10 cellular contexts compared by ENCODE assay signal in the genomic region with DNA sequence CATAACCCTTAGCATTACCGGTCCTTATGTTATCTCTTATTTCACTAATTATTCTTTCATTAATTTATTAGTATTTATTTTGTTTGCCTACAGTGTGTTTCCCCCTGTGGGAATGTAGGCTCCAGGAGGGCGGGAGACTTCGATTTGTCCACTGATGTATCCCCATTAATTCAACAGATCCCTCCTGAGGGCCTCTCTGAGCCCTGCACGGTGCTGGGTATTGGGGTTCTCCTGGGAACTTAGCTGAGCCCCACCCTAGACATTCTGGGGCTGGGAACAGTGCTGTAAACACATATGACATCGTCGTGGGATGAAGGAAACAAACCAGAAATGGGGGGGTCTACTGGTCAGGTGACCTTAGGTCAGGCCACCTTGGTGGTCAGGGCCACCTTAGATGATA. TPM values are rescaled to one million over a fixed set of nuclear protein-coding genes. Genes with fewer than 3 reads are reported as not detected.
DNase-seq lines count a peak whose midpoint lies in the region; ATAC-seq and TF ChIP-seq lines count a peak whose summit lies in the region.
"Had no signal": no experiment of that assay in that cellular context is flagged by ENCODE, and none has a peak within 500 bp of the region (broad histone marks: within the 10 kb centered on the region; RNA-seq: fewer than 3 reads in every experiment).

No MANE protein-coding gene starts in this region.

- H3K27ac Mint-ChIP-seq in activated naive CD8-positive, alpha-beta T cell treated with anti-CD3 and anti-CD28 coated beads for 36 hours = no peak overlapping the region

- H3K4me1 Mint-ChIP-seq in activated naive CD8-positive, alpha-beta T cell treated with anti-CD3 and anti-CD28 coated beads for 36 hours = peaks cover 30% of the 10 kb centered on the region

- no peaks in the 10 kb centered on the region for H3K9me2 ChIP-seq in DOHH2 (replicated peaks; ENCODE audit: control insufficient read depth, low read length)

- H3K27ac ChIP-seq in DOHH2 (ENCODE audit: low read depth, low read length) = no peak overlapping the region
- peak overlapping the region; percentile 69 for H3K27ac ChIP-seq in right cardiac atrium (ENCODE audit: low read length)

- H3K4me3 ChIP-seq in DOHH2 (ENCODE audit: low read length) = peak overlapping the region; percentile 74
- peak overlapping the region; percentile 67 for H3K4me3 ChIP-seq in right cardiac atrium (ENCODE audit: low read length)
- H3K4me3 ChIP-seq in skeletal muscle satellite cell (ENCODE audit: low read length) = peak overlapping the region; percentile 79

- H3K36me3 ChIP-seq in DOHH2 (ENCODE audit: control insufficient read depth, low read length) = no peaks in the 10 kb centered on the region; the same call in 1 of the 2 replicates
- peaks cover 27% of the 10 kb centered on the region for H3K36me3 ChIP-seq in skeletal muscle satellite cell (ENCODE audit: insufficient read depth, low read length)

- H3K9ac ChIP-seq in skeletal muscle satellite cell (ENCODE audit: low read depth, low read length) = peak overlapping the region; percentile 97

- H3K27me3 ChIP-seq in DOHH2 (ENCODE audit: control insufficient read depth, low read length) (no peaks in the 10 kb centered on the region), right cardiac atrium (ENCODE audit: control insufficient read depth, insufficient read depth) (no peaks in the 10 kb centered on the region), skeletal muscle satellite cell (ENCODE audit: control insufficient read depth, insufficient read depth, low read length) (no peaks in the 10 kb centered on the region)

- intact Hi-C loops in right cardiac atrium (cut with DNase I) = no loop called here

- H3K27me3 Mint-ChIP-seq in activated naive CD8-positive, alpha-beta T cell treated with anti-CD3 and anti-CD28 coated beads for 36 hours = no peaks in the 10 kb centered on the region

- WGBS in right cardiac atrium = 42% methylated on average over 6 of the region's 6 CpGs

- ATAC-seq in right cardiac atrium = no peak

- H3K79me2 ChIP-seq in DOHH2 (ENCODE audit: control insufficient read depth, low read length) = peaks cover 7% of the 10 kb centered on the region

- no peaks in the 10 kb centered on the region for H4K20me1 ChIP-seq in DOHH2 (ENCODE audit: control insufficient read depth, insufficient read depth, low read depth, low read length)

- H3K9me3 ChIP-seq in DOHH2 (ENCODE audit: control insufficient read depth, insufficient read depth, low read length) (no peaks in the 10 kb centered on the region), right cardiac atrium (ENCODE audit: control insufficient read depth, low read length) (no peaks in the 10 kb centered on the region), skeletal muscle satellite cell (replicated peaks; ENCODE audit: low read length) (no peaks in the 10 kb centered on the region)

- no peaks in the 10 kb centered on the region for H3K9me3 Mint-ChIP-seq in activated naive CD8-positive, alpha-beta T cell treated with anti-CD3 and anti-CD28 coated beads for 36 hours

- TF ChIP-seq CTCF in DOHH2 (IDR thresholded peaks at IDR 0.05; ENCODE audit: low read depth, low read length, poor library complexity, severe bottlenecking) = no peak
- TF ChIP-seq CTCF in GM10248 (IDR thresholded peaks at IDR 0.05; ENCODE audit: control extremely low read depth, extremely low read depth, low read depth, missing control alignments) = no peak

- POLR2A ChIA-PET in GM10248 (lab: Yijun Ruan, JAX) = no interaction called here

- H3K36me3 Mint-ChIP-seq in activated naive CD8-positive, alpha-beta T cell treated with anti-CD3 and anti-CD28 coated beads for 36 hours = peaks cover 2% of the 10 kb centered on the region

- peaks cover 42% of the 10 kb centered on the region for H3K4me1 ChIP-seq in DOHH2 (ENCODE audit: control insufficient read depth, low read length)
- H3K4me1 ChIP-seq in right cardiac atrium (ENCODE audit: control insufficient read depth, insufficient read depth, low read length) = peaks cover 5% of the 10 kb centered on the region
- peaks cover 51% of the 10 kb centered on the region for H3K4me1 ChIP-seq in skeletal muscle satellite cell (ENCODE audit: control insufficient read depth, insufficient read depth, low read length)

- peak overlapping the region; percentile 67 for H3K4me3 Mint-ChIP-seq in activated naive CD8-positive, alpha-beta T cell treated with anti-CD3 and anti-CD28 coated beads for 36 hours

- CTCF ChIA-PET in GM10248 (lab: Yijun Ruan, JAX) = interaction anchor here (0.7 to 1.5 kb wide), 6 partner anchors 13 to 128 kb away, joined by 3 to 7 read pairs (median 4); partner anchors contain the start of gene CENPM

- no peak for DNase-seq in activated naive CD8-positive, alpha-beta T cell treated with anti-CD3 and anti-CD28 coated beads for 36 hours
- no peak for DNase-seq in right cardiac atrium
- DNase-seq in GM10248 (ENCODE audit: extremely low spot score) = no peak
- no peak for DNase-seq in activated effector memory CD4-positive, alpha-beta T cell treated with Interleukin-2 at 50 U/mL for 16 hours
- no peak for DNase-seq in glomerular visceral epithelial cell (ENCODE audit: extremely low spot score)
- DNase-seq in NCI-H1092 (lab: John Stamatoyannopoulos, UW) = no peak
- DNase-seq: hippocampal formation, NCI-H2029 had no signal

- H3K4me2 ChIP-seq in DOHH2 (ENCODE audit: low read length) = peak overlapping the region; percentile 85
- H3K4me2 ChIP-seq in skeletal muscle satellite cell (ENCODE audit: low read length) = peak overlapping the region; percentile 90

- 0 out of 2 replicates have a peak, but pooled peaks cover 4% of the 10 kb centered on the region for H3F3A ChIP-seq in DOHH2 (ENCODE audit: control insufficient read depth, insufficient read depth)

RNA-seq across cellular contexts. Expression of gene PHETA2, which starts 0.8 kb away (rescaled TPM):
- 1 to 10 TPM; 1.5 to 2.1 TPM for total RNA-seq in activated naive CD8-positive, alpha-beta T cell treated with anti-CD3 and anti-CD28 coated beads for 36 hours
- 10 to 100 TPM in 1 of 4 donors, 1 to 10 TPM in 3; 7.4 to 11.5 (median 7.9) TPM for total RNA-seq in right cardiac atrium
- 6.4 TPM for polyA plus RNA-seq in right cardiac atrium
- total RNA-seq in skeletal muscle satellite cell (2012; rRNA removed) = 3.3 and 5.9 TPM in 2 replicates

RNA-seq across cellular contexts. Expression of gene NAGA, which starts 4.2 kb away (rescaled TPM):
- 10 to 100 TPM; 13.2 to 16.0 TPM for total RNA-seq in activated naive CD8-positive, alpha-beta T cell treated with anti-CD3 and anti-CD28 coated beads for 36 hours
- total RNA-seq in right cardiac atrium = 10 to 100 TPM; 14.6 to 16.3 (median 15.4) TPM
- polyA plus RNA-seq in right cardiac atrium = 9.4 TPM
- 26.1 and 33.4 TPM in 2 replicates for total RNA-seq in skeletal muscle satellite cell (2012; rRNA removed)

RNA-seq across cellular contexts. Expression of gene SMDT1, which starts 4.7 kb away (rescaled TPM):
- total RNA-seq in activated naive CD8-positive, alpha-beta T cell treated with anti-CD3 and anti-CD28 coated beads for 36 hours = 10 to 100 TPM; 58.0 to 63.4 TPM
- total RNA-seq in right cardiac atrium = 100 to 1,000 TPM; 124 to 190 (median 153) TPM
- polyA plus RNA-seq in right cardiac atrium = 188 TPM
- total RNA-seq in skeletal muscle satellite cell (2012; rRNA removed) = 1.5 and 2.8 TPM in 2 replicates

RNA-seq across cellular contexts. Expression of gene NDUFA6, which starts 15.7 kb away (rescaled TPM):
- total RNA-seq in activated naive CD8-positive, alpha-beta T cell treated with anti-CD3 and anti-CD28 coated beads for 36 hours = 100 to 1,000 TPM; 107 to 117 TPM
- 100 to 1,000 TPM; 212 to 255 (median 231) TPM for total RNA-seq in right cardiac atrium
- 467 TPM for polyA plus RNA-seq in right cardiac atrium
- 61.6 and 64.1 TPM in 2 replicates for total RNA-seq in skeletal muscle satellite cell (2012; rRNA removed)

RNA-seq across cellular contexts. Expression of gene CYP2D6, which starts 55.8 kb away (rescaled TPM):
- total RNA-seq in activated naive CD8-positive, alpha-beta T cell treated with anti-CD3 and anti-CD28 coated beads for 36 hours = 1 to 10 TPM; 1.6 to 2.4 TPM
- under 1 TPM; 0.19 to 0.29 (median 0.23) TPM for total RNA-seq in right cardiac atrium
- polyA plus RNA-seq in right cardiac atrium = 0.29 TPM
- 0.22 and 0.25 TPM in 2 replicates for total RNA-seq in skeletal muscle satellite cell (2012; rRNA removed)
